Comparison of ENCODE assay signal across 19 cellular contexts in genomic region chr10:11936389-11937152, GRCh38.
"Had no signal": no experiment of that assay in that cellular context is flagged by ENCODE, and none has a peak within 500 bp of the region (broad histone marks: within the 10 kb centered on the region; RNA-seq: fewer than 3 reads in every experiment).

No MANE protein-coding gene starts in this region.

- H3K9me3 Mint-ChIP-seq: activated naive CD8-positive, alpha-beta T cell treated with anti-CD3 and anti-CD28 coated beads, Interleukin-2, amount 50 U/mL, for 24 hours; naive thymus-derived CD8-positive, alpha-beta T cell had no signal

- DNase-seq: activated CD4-positive, alpha-beta T cell treated with anti-CD3 and anti-CD28 coated beads for 36 hours; activated CD8-positive, alpha-beta memory T cell treated with anti-CD3 and anti-CD28 coated beads, Interleukin-2, amount 50 U/mL, for 48 hours; activated CD8-positive, alpha-beta T cell treated with anti-CD3 and anti-CD28 coated beads, Interleukin-2, amount 10 ng/mL, durations not matched to agents 7 days and 5 days; activated naive CD4-positive, alpha-beta T cell; activated naive CD8-positive, alpha-beta T cell treated with anti-CD3 and anti-CD28 coated beads, Interleukin-2, amount 50 U/mL, for 24 hours; foreskin melanocyte; head of caudate nucleus; naive thymus-derived CD8-positive, alpha-beta T cell; nucleus accumbens; right cardiac atrium; spleen; stimulated activated CD4-positive, alpha-beta T cell treated with anti-CD3 and anti-CD28 coated beads, Interleukin-1b, Interleukin-23, amount 100 ng/mL, for 48 hours; stimulated activated naive CD4-positive, alpha-beta T cell; T1000; upper lobe of left lung had no signal

- ATAC-seq: activated CD4-positive, alpha-beta T cell treated with anti-CD3 and anti-CD28 coated beads for 36 hours; activated CD8-positive, alpha-beta T cell treated with anti-CD3 and anti-CD28 coated beads, Interleukin-2, amount 10 ng/mL, durations not matched to agents 7 days and 5 days; activated naive CD8-positive, alpha-beta T cell treated with anti-CD3 and anti-CD28 coated beads, Interleukin-2, amount 50 U/mL, for 24 hours; naive thymus-derived CD8-positive, alpha-beta T cell; right cardiac atrium had no signal

- H3K27me3 Mint-ChIP-seq: activated CD4-positive, alpha-beta T cell treated with anti-CD3 and anti-CD28 coated beads for 36 hours; activated naive CD8-positive, alpha-beta T cell treated with anti-CD3 and anti-CD28 coated beads, Interleukin-2, amount 50 U/mL, for 24 hours; naive thymus-derived CD8-positive, alpha-beta T cell; progenitor cell of endocrine pancreas had no signal

- H3K27ac Mint-ChIP-seq: activated CD4-positive, alpha-beta T cell treated with anti-CD3 and anti-CD28 coated beads for 36 hours; activated naive CD8-positive, alpha-beta T cell treated with anti-CD3 and anti-CD28 coated beads, Interleukin-2, amount 50 U/mL, for 24 hours had no signal

- H3K4me3 Mint-ChIP-seq: activated CD4-positive, alpha-beta T cell treated with anti-CD3 and anti-CD28 coated beads for 36 hours; activated CD8-positive, alpha-beta T cell treated with anti-CD3 and anti-CD28 coated beads, Interleukin-2, amount 10 ng/mL, durations not matched to agents 7 days and 5 days; activated naive CD8-positive, alpha-beta T cell treated with anti-CD3 and anti-CD28 coated beads, Interleukin-2, amount 50 U/mL, for 24 hours; naive thymus-derived CD8-positive, alpha-beta T cell had no signal

- H3K4me1 Mint-ChIP-seq: activated CD4-positive, alpha-beta T cell treated with anti-CD3 and anti-CD28 coated beads for 36 hours; activated naive CD8-positive, alpha-beta T cell treated with anti-CD3 and anti-CD28 coated beads, Interleukin-2, amount 50 U/mL, for 24 hours had no signal

- H3K4me1 ChIP-seq: ascending aorta, spleen, suprapubic skin, upper lobe of left lung had no signal

- H3K27me3 ChIP-seq: ascending aorta, spleen, suprapubic skin, upper lobe of left lung had no signal

- H3K4me3 ChIP-seq: ascending aorta, lung, spleen, suprapubic skin, upper lobe of left lung had no signal

- H3K9me3 ChIP-seq: ascending aorta, spleen, suprapubic skin, upper lobe of left lung had no signal
